ENCODE assay signal across 31 cellular contexts in the genomic region with DNA sequence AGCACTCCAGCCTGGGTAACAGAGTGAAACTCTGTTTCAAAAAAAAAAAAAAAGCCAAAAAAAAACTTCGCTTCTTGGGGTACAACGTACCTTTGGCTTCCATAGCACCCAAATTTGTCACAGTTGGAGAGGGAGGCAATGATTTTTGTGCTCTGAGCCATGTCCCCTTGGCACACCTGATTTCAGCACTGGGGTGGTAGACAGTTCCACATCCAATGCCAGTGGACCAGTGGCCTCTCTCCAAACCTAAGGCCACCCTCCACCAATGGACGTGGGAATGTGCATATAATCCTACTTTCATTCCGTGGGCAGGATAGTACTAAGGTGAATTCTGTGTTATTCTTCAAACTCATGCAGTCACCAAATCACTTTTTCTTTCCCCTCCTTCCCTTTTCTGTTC. TPM values are rescaled to one million over a fixed set of nuclear protein-coding genes. Genes with fewer than 3 reads are reported as not detected.
"Had no signal": no experiment of that assay in that cellular context is flagged by ENCODE, and none has a peak within 500 bp of the region (broad histone marks: within the 10 kb centered on the region; RNA-seq: fewer than 3 reads in every experiment).

No MANE protein-coding gene starts in this region.

- ATAC-seq: natural killer cell; psoas muscle; right cardiac atrium; sciatic nerve; stimulated activated memory B cell treated with anti-CD40 and anti-IgM and Interleukin-4, amounts not matched to agents 10 μg/mL and 1 μg/mL and 100 μg/mL, for 72 hours; stimulated activated naive CD8-positive, alpha-beta T cell treated with anti-CD3 and anti-CD28 coated beads, Interleukin-15, amount 100 ng/mL, for 72 hours; stimulated activated naive CD8-positive, alpha-beta T cell treated with anti-CD3 and anti-CD28 coated beads, Interleukin-15, Interleukin-2, amounts not matched to agents 100 U/mL and 50 U/mL, for 24 hours; upper lobe of right lung had no signal

- H3K27ac Mint-ChIP-seq: natural killer cell; nephron; neural progenitor cell; progenitor cell of endocrine pancreas; stimulated activated memory B cell treated with anti-CD40 and anti-IgM and Interleukin-4, amounts not matched to agents 10 μg/mL and 1 μg/mL and 100 μg/mL, for 72 hours; stimulated activated naive CD8-positive, alpha-beta T cell treated with anti-CD3 and anti-CD28 coated beads, Interleukin-15, amount 100 ng/mL, for 72 hours; type B pancreatic cell had no signal

- H3K27me3 Mint-ChIP-seq: stimulated activated memory B cell treated with anti-CD40 and anti-IgM and Interleukin-4, amounts not matched to agents 10 μg/mL and 1 μg/mL and 100 μg/mL, for 72 hours had no signal

- H3K27ac ChIP-seq: neural progenitor cell, ovary, parathyroid adenoma, psoas muscle, skin epidermis, spleen, suprapubic skin, testis, tibial artery, transverse colon, upper lobe of right lung, uterus had no signal

- H3K27me3 ChIP-seq: neural progenitor cell, ovary, testis, tibial artery, transverse colon, upper lobe of right lung, uterus had no signal

- H3K36me3 Mint-ChIP-seq: natural killer cell; neural progenitor cell; stimulated activated memory B cell treated with anti-CD40 and anti-IgM and Interleukin-4, amounts not matched to agents 10 μg/mL and 1 μg/mL and 100 μg/mL, for 72 hours; type B pancreatic cell had no signal

- H3K79me2 ChIP-seq: parathyroid adenoma had no signal

- H3K4me2 ChIP-seq: neural progenitor cell, smooth muscle cell had no signal

- H3K4me3 ChIP-seq: neural progenitor cell, ovary, psoas muscle, skin epidermis, smooth muscle cell, spleen, suprapubic skin, testis, tibial artery, transverse colon, upper lobe of right lung, uterus had no signal

- H3K9me3 ChIP-seq: ovary, psoas muscle, spleen, suprapubic skin, testis, tibial artery, transverse colon, upper lobe of right lung, uterus had no signal

- H3K4me3 Mint-ChIP-seq: natural killer cell; nephron; neural progenitor cell; stimulated activated memory B cell treated with anti-CD40 and anti-IgM and Interleukin-4, amounts not matched to agents 10 μg/mL and 1 μg/mL and 100 μg/mL, for 72 hours; stimulated activated naive CD8-positive, alpha-beta T cell treated with anti-CD3 and anti-CD28 coated beads, Interleukin-15, amount 100 ng/mL, for 72 hours; type B pancreatic cell had no signal

- H2AFZ ChIP-seq: neural progenitor cell, parathyroid adenoma had no signal

- H3K9me3 Mint-ChIP-seq: natural killer cell; nephron; stimulated activated memory B cell treated with anti-CD40 and anti-IgM and Interleukin-4, amounts not matched to agents 10 μg/mL and 1 μg/mL and 100 μg/mL, for 72 hours; stimulated activated naive CD8-positive, alpha-beta T cell treated with anti-CD3 and anti-CD28 coated beads, Interleukin-15, amount 100 ng/mL, for 72 hours; type B pancreatic cell had no signal

- H3K36me3 ChIP-seq: neural progenitor cell, ovary, spleen, suprapubic skin, tibial artery, transverse colon, upper lobe of right lung, uterus had no signal

- H3K4me1 Mint-ChIP-seq: natural killer cell; nephron; neural progenitor cell; stimulated activated memory B cell treated with anti-CD40 and anti-IgM and Interleukin-4, amounts not matched to agents 10 μg/mL and 1 μg/mL and 100 μg/mL, for 72 hours; stimulated activated naive CD8-positive, alpha-beta T cell treated with anti-CD3 and anti-CD28 coated beads, Interleukin-15, amount 100 ng/mL, for 72 hours had no signal

- H3K9ac ChIP-seq: neural progenitor cell, parathyroid adenoma had no signal

- H3K4me1 ChIP-seq: neural progenitor cell, parathyroid adenoma, psoas muscle, spleen, suprapubic skin, testis, tibial artery, transverse colon, upper lobe of right lung, uterus had no signal

- DNase-seq: natural killer cell; occipital lobe; ovary; posterior cingulate gyrus; psoas muscle; right cardiac atrium; spleen; stimulated activated CD4-positive, alpha-beta T cell treated with anti-CD3 and anti-CD28 coated beads, Interleukin-12 subunit alpha, Interleukin-12 subunit beta, amount 100 ng/mL, for 4 hours; stimulated activated CD4-positive, alpha-beta T cell treated with anti-CD3 and anti-CD28 coated beads, Interleukin-1b, Interleukin-23, amount 100 ng/mL, for 48 hours; stimulated activated CD4-positive, alpha-beta T cell treated with anti-CD3 and anti-CD28 coated beads, Interleukin-4, amount 100 ng/mL, for 1 hour; stimulated activated CD4-positive, alpha-beta T cell treated with anti-CD3 and anti-CD28 coated beads, Interleukin-4, amount 100 ng/mL, for 4 hours; stimulated activated CD8-positive, alpha-beta memory T cell treated with anti-CD3 and anti-CD28 coated beads, Interleukin-4, amount 100 ng/mL, for 48 hours; stimulated activated naive CD4-positive, alpha-beta T cell; stimulated activated naive CD8-positive, alpha-beta T cell treated with anti-CD3 and anti-CD28 coated beads, Interleukin-15, amount 100 ng/mL, for 72 hours; stimulated activated naive CD8-positive, alpha-beta T cell treated with anti-CD3 and anti-CD28 coated beads, Interleukin-15, Interleukin-2, amounts not matched to agents 100 U/mL and 50 U/mL, for 24 hours; substantia nigra; testis; tibial artery; transverse colon; upper lobe of right lung; uterus had no signal

RNA-seq across cellular contexts. Expression of a gene that starts 47.5 kb away (rescaled TPM):
- total RNA-seq: natural killer cell, psoas muscle, spleen, upper lobe of right lung had no signal
- polyA plus RNA-seq: psoas muscle had no signal
